8 cellular contexts compared by ENCODE assay signal in the genomic region with DNA sequence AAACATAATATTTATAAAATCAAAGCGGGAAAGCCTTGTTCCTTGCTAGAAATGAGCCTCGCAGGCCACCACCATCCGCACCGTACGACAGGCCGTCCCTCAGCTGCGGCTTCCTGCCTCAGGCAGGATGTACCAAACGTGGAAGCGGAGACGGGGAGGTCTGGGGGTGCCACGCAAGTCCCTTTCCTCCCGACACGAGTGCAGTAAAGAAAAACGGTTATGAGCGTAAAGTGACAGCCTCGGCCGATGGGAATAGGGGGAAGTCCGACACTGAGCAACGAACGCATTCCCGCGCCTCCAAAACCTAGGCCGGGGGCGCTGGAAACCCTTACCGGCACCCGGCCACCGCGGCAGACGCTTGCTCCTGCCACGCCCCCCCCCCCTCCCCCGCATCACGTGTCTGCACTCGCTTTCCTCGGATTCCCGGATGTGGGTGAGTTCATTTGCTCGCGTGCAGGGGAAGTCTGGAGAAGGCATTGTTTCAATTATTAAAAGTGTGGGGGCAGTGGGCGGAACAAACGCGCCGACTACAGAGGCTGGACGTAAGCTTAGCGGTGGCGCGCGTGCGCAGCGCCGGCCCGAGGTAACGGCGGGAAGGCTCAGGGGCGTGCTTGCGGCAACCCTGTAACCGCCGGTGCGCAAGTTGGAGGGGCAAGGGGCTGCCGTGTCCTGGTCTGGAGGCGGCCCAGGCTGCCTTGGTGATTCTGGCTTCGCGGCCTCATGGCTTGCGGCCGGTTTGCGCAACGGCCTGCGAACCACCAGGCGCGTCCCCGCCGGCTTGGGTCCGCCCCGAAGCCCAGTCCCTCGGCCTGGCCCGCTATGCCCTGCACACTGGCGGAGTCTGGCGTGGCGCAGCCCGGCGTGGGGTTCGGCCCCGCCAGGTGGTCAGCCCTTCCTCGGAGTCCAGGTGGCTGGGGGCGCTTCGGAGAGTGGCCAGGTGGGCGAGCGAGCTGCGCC. TPM values are rescaled to one million over a fixed set of nuclear protein-coding genes. Genes with fewer than 3 reads are reported as not detected.
DNase-seq lines count a peak whose midpoint lies in the region; ATAC-seq and TF ChIP-seq lines count a peak whose summit lies in the region.

Gene ANAPC13 (minus strand): TSS at position 366 of the 957 bp plus-strand sequence. CDS start 3,081 bp downstream, outside the sequence.
Gene CEP63 (plus strand): TSS at position 438 of the 957 bp plus-strand sequence. CDS start 9,264 bp downstream, outside the sequence.

- peak within 1 kb of the TSS; percentile 98 for H3K9ac ChIP-seq in NT2/D1 (ENCODE audit: insufficient read length, low read depth)
- H3K9ac ChIP-seq in endodermal cell (ENCODE audit: extremely low read depth, low read length, poor library complexity, severe bottlenecking): peak within 1 kb of the TSS; percentile 81

- H3K4me3 ChIP-seq in NT2/D1 (ENCODE audit: insufficient read length, low read depth): peak within 1 kb of the TSS; percentile 93
- H3K4me3 ChIP-seq in endodermal cell (ENCODE audit: low read length): peak within 1 kb of the TSS; percentile 92

- H3K27me3 ChIP-seq in NT2/D1 (ENCODE audit: insufficient read depth, insufficient read length) (no peaks in the 10 kb centered on the region), endodermal cell (ENCODE audit: control insufficient read depth, insufficient read depth, low read length, poor library complexity, severe bottlenecking) (no peaks in the 10 kb centered on the region)

- H3K4me1 ChIP-seq in NT2/D1 (ENCODE audit: insufficient read depth, insufficient read length) (peaks cover 3% of the 10 kb centered on the region), endodermal cell (ENCODE audit: control insufficient read depth, insufficient read depth, low read length) (peaks cover 8% of the 10 kb centered on the region)

- H3K27ac ChIP-seq in endodermal cell (ENCODE audit: low read depth, low read length): peak within 1 kb of the TSS; percentile 81

- H3K9me3 ChIP-seq in NT2/D1 (ENCODE audit: insufficient read depth, low read length) (no peaks in the 10 kb centered on the region), endodermal cell (ENCODE audit: control insufficient read depth, low read length) (no peaks in the 10 kb centered on the region)

- CTCF ChIA-PET in activated CD8-positive, alpha-beta memory T cell treated with anti-CD3 and anti-CD28 coated beads, Interleukin-2, amount 10 ng/mL, durations not matched to agents 7 days and 5 days (lab: Charles Lee): interaction anchor here (0.7 to 4.5 kb wide), 5 partner anchors 9 to 273 kb away, joined by 3 to 43 read pairs (median 4); no protein-coding TSS in a partner anchor

- H3K36me3 Mint-ChIP-seq in activated CD8-positive, alpha-beta memory T cell treated with anti-CD3 and anti-CD28 coated beads, Interleukin-2, amount 10 ng/mL, durations not matched to agents 7 days and 5 days: peaks cover 12% of the 10 kb centered on the region
- H3K36me3 Mint-ChIP-seq in endodermal cell (ENCODE audit: low read depth): peaks cover 11% of the 10 kb centered on the region

- H3K4me1 Mint-ChIP-seq in activated CD8-positive, alpha-beta memory T cell treated with anti-CD3 and anti-CD28 coated beads, Interleukin-2, amount 10 ng/mL, durations not matched to agents 7 days and 5 days: peaks cover 39% of the 10 kb centered on the region
- peaks cover 19% of the 10 kb centered on the region for H3K4me1 Mint-ChIP-seq in endodermal cell

- peaks cover 30% of the 10 kb centered on the region for H3K36me3 ChIP-seq in NT2/D1 (ENCODE audit: insufficient read depth, insufficient read length, low read length)
- peaks cover 27% of the 10 kb centered on the region for H3K36me3 ChIP-seq in endodermal cell (ENCODE audit: control insufficient read depth, insufficient read depth, low read length)

- peak within 1 kb of the TSS; percentile 91 for H3K27ac Mint-ChIP-seq in activated CD8-positive, alpha-beta memory T cell treated with anti-CD3 and anti-CD28 coated beads, Interleukin-2, amount 10 ng/mL, durations not matched to agents 7 days and 5 days
- H3K27ac Mint-ChIP-seq in endodermal cell: peak within 1 kb of the TSS; percentile 97

- TF ChIP-seq CTCF in endodermal cell (conservative IDR thresholded peaks at IDR 0.05): no peak

- WGBS in endodermal cell (ENCODE audit: insufficient coverage in 1 of 2, insufficient read length in 1 of 2), 2 experiments: 0 to 1% methylated on average over 30 to 87 of the region's 87 CpGs

- no peaks in the 10 kb centered on the region for H3K9me3 Mint-ChIP-seq in activated CD8-positive, alpha-beta memory T cell treated with anti-CD3 and anti-CD28 coated beads, Interleukin-2, amount 10 ng/mL, durations not matched to agents 7 days and 5 days (ENCODE audit: low read depth)
- H3K9me3 Mint-ChIP-seq in endodermal cell: no peaks in the 10 kb centered on the region

- peak; percentile 80 for ATAC-seq in GM21381 (IDR thresholded peaks at IDR 0.05; ENCODE audit: unreplicated experiment)
- ATAC-seq in activated CD8-positive, alpha-beta memory T cell treated with anti-CD3 and anti-CD28 coated beads, Interleukin-2, amount 10 ng/mL, durations not matched to agents 7 days and 5 days: peak; percentile 90

- H3K27me3 Mint-ChIP-seq in activated CD8-positive, alpha-beta memory T cell treated with anti-CD3 and anti-CD28 coated beads, Interleukin-2, amount 10 ng/mL, durations not matched to agents 7 days and 5 days: no peaks in the 10 kb centered on the region
- no peaks in the 10 kb centered on the region for H3K27me3 Mint-ChIP-seq in endodermal cell (ENCODE audit: insufficient read depth)

- DNase-seq in COR-L47 (lab: John Stamatoyannopoulos, UW): peak; percentile 99
- DNase-seq in HUDEP-2 (lab: John Stamatoyannopoulos, UW; ENCODE audit: unreplicated experiment in 76 of 76): peak; percentile 30 to 96 (median 91)
- peak; percentile 99 for DNase-seq in NT2/D1 (ENCODE audit: low read depth, low spot score)
- peak; percentile 97 for DNase-seq in activated CD8-positive, alpha-beta memory T cell treated with anti-CD3 and anti-CD28 coated beads, Interleukin-2, amount 10 ng/mL, durations not matched to agents 7 days and 5 days
- DNase-seq in endodermal cell: peak; percentile 98
- peak; percentile 96 for DNase-seq in mesenteric fat pad (ENCODE audit: low spot score)
- peak; percentile 72 for DNase-seq in stimulated activated CD8-positive, alpha-beta memory T cell treated with anti-CD3 and anti-CD28 coated beads, Interleukin-15, amount 100 ng/mL, for 24 hours (ENCODE audit: low read depth)

- peak within 1 kb of the TSS; percentile 86 for H3K4me3 Mint-ChIP-seq in activated CD8-positive, alpha-beta memory T cell treated with anti-CD3 and anti-CD28 coated beads, Interleukin-2, amount 10 ng/mL, durations not matched to agents 7 days and 5 days
- H3K4me3 Mint-ChIP-seq in endodermal cell: peak within 1 kb of the TSS; percentile 88

RNA-seq across cellular contexts. Expression of gene ANAPC13, which starts in this region (rescaled TPM):
- total RNA-seq in activated CD8-positive, alpha-beta memory T cell treated with anti-CD3 and anti-CD28 coated beads, Interleukin-2, amount 10 ng/mL, durations not matched to agents 7 days and 5 days: 10 to 100 TPM; 10.8 to 15.1 TPM
- total RNA-seq in endodermal cell: 10 to 100 TPM; 28.6 to 29.3 TPM
- polyA plus RNA-seq in endodermal cell (2013, experiment 1 of 2): 86.7 TPM
- 81.0 TPM for polyA plus RNA-seq in endodermal cell (2013, experiment 2 of 2)
- total RNA-seq in mesenteric fat pad: 51.1 TPM

RNA-seq across cellular contexts. Expression of gene CEP63, which starts in this region (rescaled TPM):
- 10 to 100 TPM; 17.8 to 25.8 TPM for total RNA-seq in activated CD8-positive, alpha-beta memory T cell treated with anti-CD3 and anti-CD28 coated beads, Interleukin-2, amount 10 ng/mL, durations not matched to agents 7 days and 5 days
- 10 to 100 TPM; 21.2 to 33.0 TPM for total RNA-seq in endodermal cell
- 28.7 TPM for polyA plus RNA-seq in endodermal cell (2013, experiment 1 of 2)
- 30.2 TPM for polyA plus RNA-seq in endodermal cell (2013, experiment 2 of 2)
- total RNA-seq in mesenteric fat pad: 27.3 TPM

Comparison
In these comparisons a context has a peak if more than half of its experiments do, and no peak if none do; other contexts are left out.
1. Peak in every context shown above with its lines: DNase-seq, ATAC-seq, H3K4me3 ChIP-seq and H3K27ac ChIP-seq.